ENCODE assay signal across 28 cellular contexts in the genomic region with DNA sequence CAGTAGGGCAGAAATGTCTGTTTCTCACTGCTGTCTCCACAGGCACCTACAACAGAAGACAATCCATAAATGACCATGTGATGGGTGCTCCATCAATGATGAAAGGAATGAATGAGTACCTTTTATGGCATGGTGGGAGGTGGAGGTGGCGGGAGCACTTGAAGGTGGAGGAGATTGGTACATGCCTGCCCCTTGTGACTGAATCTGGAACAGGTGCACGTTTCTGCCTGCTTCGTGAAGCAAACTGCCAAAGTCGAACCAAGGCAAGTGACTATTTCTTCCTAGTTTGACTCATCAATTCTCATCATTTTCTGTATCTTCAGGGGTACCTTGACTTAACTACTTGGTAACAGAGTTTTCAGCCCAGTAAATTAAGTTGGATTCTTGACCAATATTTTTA. TPM values are rescaled to one million over a fixed set of nuclear protein-coding genes. Genes with fewer than 3 reads are reported as not detected.
"Had no signal": no experiment of that assay in that cellular context is flagged by ENCODE, and none has a peak within 500 bp of the region (broad histone marks: within the 10 kb centered on the region; RNA-seq: fewer than 3 reads in every experiment).

No MANE protein-coding gene starts in this region.

- DNase-seq: activated CD4-positive, alpha-beta T cell treated with anti-CD3 and anti-CD28 coated beads, Interleukin-2, amount 50 U/mL, for 48 hours; activated CD8-positive, alpha-beta memory T cell treated with anti-CD3 and anti-CD28 coated beads, Interleukin-2, amount 10 ng/mL, durations not matched to agents 7 days and 5 days; cerebellar nuclear complex; colonic mucosa; SK-N-SH; SW 1271; T1000; transverse colon had no signal

- FAIRE-seq: keratinocyte had no signal

- H3K27me3 Mint-ChIP-seq: activated CD8-positive, alpha-beta memory T cell treated with anti-CD3 and anti-CD28 coated beads, Interleukin-2, amount 10 ng/mL, durations not matched to agents 7 days and 5 days; activated naive CD4-positive, alpha-beta T cell treated with anti-CD3 and anti-CD28 coated beads, Interleukin-2, amount 10 ng/mL, durations not matched to agents 7 days and 5 days had no signal

- H3K9me3 ChIP-seq: colonic mucosa, gastroesophageal sphincter, ovary, prostate gland, SK-N-SH, testis, transverse colon had no signal

- H3K4me3 Mint-ChIP-seq: activated CD8-positive, alpha-beta memory T cell treated with anti-CD3 and anti-CD28 coated beads, Interleukin-2, amount 10 ng/mL, durations not matched to agents 7 days and 5 days; activated naive CD4-positive, alpha-beta T cell treated with anti-CD3 and anti-CD28 coated beads, Interleukin-2, amount 10 ng/mL, durations not matched to agents 7 days and 5 days; T-helper 1 cell treated with Interleukin-12 subunit alpha and Interleukin-12 subunit beta and Interleukin-4 antibody, amounts not matched to agents 30 μg/mL and 1 μg/mL, for 36 hours had no signal

- H3K27me3 ChIP-seq: colonic mucosa, gastroesophageal sphincter, hepatocyte, ovary, testis, transverse colon had no signal

- ATAC-seq: activated CD8-positive, alpha-beta memory T cell treated with anti-CD3 and anti-CD28 coated beads, Interleukin-2, amount 10 ng/mL, durations not matched to agents 7 days and 5 days; gastroesophageal sphincter; left ventricle myocardium superior; stimulated activated naive CD8-positive, alpha-beta T cell treated with anti-CD3 and anti-CD28 coated beads, Interleukin-15, Interleukin-2, amounts not matched to agents 100 U/mL and 50 U/mL, for 24 hours had no signal

- H3K4me1 ChIP-seq: colonic mucosa, gastroesophageal sphincter, prostate gland, testis had no signal

- H3K36me3 ChIP-seq: colonic mucosa, ovary, prostate gland had no signal

- H3K27ac Mint-ChIP-seq: activated CD8-positive, alpha-beta memory T cell treated with anti-CD3 and anti-CD28 coated beads, Interleukin-2, amount 10 ng/mL, durations not matched to agents 7 days and 5 days had no signal

- H3K4me3 ChIP-seq: colonic mucosa, gastroesophageal sphincter, hepatocyte, ovary, prostate gland, smooth muscle cell, transverse colon had no signal

- H3K27ac ChIP-seq: colonic mucosa, gastroesophageal sphincter, hepatocyte, ovary, prostate gland, testis, transverse colon had no signal

RNA-seq across cellular contexts. Expression of a gene that starts 25.4 kb away (rescaled TPM):
- total RNA-seq: activated CD8-positive, alpha-beta memory T cell treated with anti-CD3 and anti-CD28 coated beads, Interleukin-2, amount 10 ng/mL, durations not matched to agents 7 days and 5 days; colonic mucosa; dermis microvascular lymphatic vessel endothelial cell; fibroblast of lung; fibroblast of villous mesenchyme; gastroesophageal sphincter; hepatocyte; left cardiac atrium; left ventricle myocardium superior; lung microvascular endothelial cell; mesenteric fat pad; mucosa of gallbladder; ovary; prostate gland; smooth muscle cell; transverse colon; urinary bladder had no signal
- polyA plus RNA-seq: fibroblast of lung, hepatocyte, keratinocyte, neural cell, ovary, SK-N-SH, smooth muscle cell, urinary bladder had no signal
